ENCODE assay signal across 14 cellular contexts in the genomic region with DNA sequence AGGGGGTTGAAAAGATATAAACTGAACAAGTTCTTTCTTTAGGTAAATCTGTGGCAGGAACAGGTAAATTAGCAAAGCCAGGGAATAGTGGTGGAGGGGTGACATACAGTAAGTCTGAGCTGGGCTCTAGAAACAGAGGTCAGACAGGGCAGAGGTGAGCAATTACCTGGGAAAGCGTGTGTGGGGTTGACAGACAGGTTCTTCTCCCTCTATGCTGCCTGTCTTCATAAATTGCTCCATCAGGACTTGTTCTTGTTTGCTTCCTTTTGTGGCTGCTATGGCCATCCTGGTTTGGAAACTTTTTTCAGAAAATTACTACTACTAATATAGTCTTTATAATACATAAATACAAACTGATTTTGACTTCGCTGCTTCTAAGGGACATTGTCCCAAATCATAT. TPM values are rescaled to one million over a fixed set of nuclear protein-coding genes. Genes with fewer than 3 reads are reported as not detected.
DNase-seq lines count a peak whose midpoint lies in the region; ATAC-seq and TF ChIP-seq lines count a peak whose summit lies in the region.
"Had no signal": no experiment of that assay in that cellular context is flagged by ENCODE, and none has a peak within 500 bp of the region (broad histone marks: within the 10 kb centered on the region; RNA-seq: fewer than 3 reads in every experiment).

No MANE protein-coding gene starts in this region.

- H3K9me3 ChIP-seq in esophagus (ENCODE audit: control insufficient read depth in 2 of 2, insufficient read depth in 1 of 2, low read depth in 1 of 2, low read length in 1 of 2) (no peaks in the 10 kb centered on the region), skeletal muscle tissue (ENCODE audit: control insufficient read depth in 3 of 3, low read length in 3 of 3) (no peaks in the 10 kb centered on the region)
- H3K9me3 ChIP-seq: heart left ventricle, uterus had no signal

- no peak overlapping the region for H3K4me3 Mint-ChIP-seq in activated CD8-positive, alpha-beta memory T cell treated with anti-CD3 and anti-CD28 coated beads, Interleukin-2, amount 10 ng/mL, durations not matched to agents 7 days and 5 days

- peaks cover 60% of the 10 kb centered on the region for H3K36me3 Mint-ChIP-seq in activated CD8-positive, alpha-beta memory T cell treated with anti-CD3 and anti-CD28 coated beads, Interleukin-2, amount 10 ng/mL, durations not matched to agents 7 days and 5 days

- H3K4me3 ChIP-seq in esophagus (ENCODE audit: low read depth in 1 of 2, low read length in 2 of 2) (no peak overlapping the region), skeletal muscle tissue (ENCODE audit: low read length in 3 of 3) (no peak overlapping the region)
- H3K4me3 ChIP-seq: heart left ventricle, uterus had no signal

- no peaks in the 10 kb centered on the region for H3K9me3 Mint-ChIP-seq in activated CD8-positive, alpha-beta memory T cell treated with anti-CD3 and anti-CD28 coated beads, Interleukin-2, amount 10 ng/mL, durations not matched to agents 7 days and 5 days (ENCODE audit: low read depth)

- WGBS in esophagus, 2 donors: 75 to 78% methylated on average over 2 of the region's 2 CpGs

- no peak for DNase-seq in activated CD8-positive, alpha-beta memory T cell treated with anti-CD3 and anti-CD28 coated beads, Interleukin-2, amount 10 ng/mL, durations not matched to agents 7 days and 5 days
- DNase-seq in activated CD8-positive, alpha-beta memory T cell treated with anti-CD3 and anti-CD28 coated beads, Interleukin-2, amount 50 U/mL, for 48 hours: no peak
- DNase-seq in RWPE1 (ENCODE audit: low spot score) (peak; percentile 17), germinal center (ENCODE audit: low spot score) (no peak), mesenteric fat pad (ENCODE audit: low spot score) (no peak)
- DNase-seq: DMS79 treated with DMSO at 0.1 percent for 48 hours; heart left ventricle; stimulated activated CD8-positive, alpha-beta memory T cell treated with anti-CD3 and anti-CD28 coated beads, Interleukin-4, amount 100 ng/mL, for 48 hours; uterus had no signal

- H3K27ac Mint-ChIP-seq in activated CD8-positive, alpha-beta memory T cell treated with anti-CD3 and anti-CD28 coated beads, Interleukin-2, amount 10 ng/mL, durations not matched to agents 7 days and 5 days: peak overlapping the region; percentile 37

- H3K9ac ChIP-seq in skeletal muscle tissue (ENCODE audit: low read depth in 1 of 3, low read length in 3 of 3): peak overlapping the region in 1 of 3 donors; percentile 17
- H3K9ac ChIP-seq: parathyroid adenoma had no signal

- no peaks in the 10 kb centered on the region for H3K27me3 Mint-ChIP-seq in activated CD8-positive, alpha-beta memory T cell treated with anti-CD3 and anti-CD28 coated beads, Interleukin-2, amount 10 ng/mL, durations not matched to agents 7 days and 5 days

- no peak for TF ChIP-seq CTCF in RWPE1 (conservative IDR thresholded peaks at IDR 0.05; ENCODE audit: low read depth)

- CTCF ChIA-PET in activated CD8-positive, alpha-beta memory T cell treated with anti-CD3 and anti-CD28 coated beads, Interleukin-2, amount 10 ng/mL, durations not matched to agents 7 days and 5 days (lab: Charles Lee): no interaction called here
- CTCF ChIA-PET in RWPE1 (lab: Yijun Ruan, JAX): interaction anchor here (1.1 kb wide), 1 partner anchor 15 kb away, joined by 3 read pairs; no protein-coding TSS in a partner anchor

- no peak for ATAC-seq in activated CD8-positive, alpha-beta memory T cell treated with anti-CD3 and anti-CD28 coated beads, Interleukin-2, amount 10 ng/mL, durations not matched to agents 7 days and 5 days
- ATAC-seq in HG02840 (IDR thresholded peaks at IDR 0.05; ENCODE audit: low FRiP score, unreplicated experiment): no peak
- ATAC-seq: heart left ventricle, left lobe of liver had no signal

- H3K27ac ChIP-seq in RWPE1 (no peak overlapping the region), esophagus (ENCODE audit: low read depth in 2 of 2, low read length in 1 of 2) (peak overlapping the region; percentile 15 to 49), skeletal muscle tissue (ENCODE audit: low read depth, low read length) (peak overlapping the region; percentile 14)
- H3K27ac ChIP-seq: parathyroid adenoma, uterus had no signal

- H3K27me3 ChIP-seq in esophagus (ENCODE audit: control insufficient read depth in 1 of 2, insufficient read depth in 2 of 2, low read length in 2 of 2) (no peaks in the 10 kb centered on the region), skeletal muscle tissue (ENCODE audit: control insufficient read depth in 3 of 3, insufficient read depth in 3 of 3, low read length in 3 of 3) (no peaks in the 10 kb centered on the region)
- H3K27me3 ChIP-seq: heart left ventricle, uterus had no signal

- H3K4me1 Mint-ChIP-seq in activated CD8-positive, alpha-beta memory T cell treated with anti-CD3 and anti-CD28 coated beads, Interleukin-2, amount 10 ng/mL, durations not matched to agents 7 days and 5 days: peaks cover 36% of the 10 kb centered on the region

- POLR2A ChIA-PET in RWPE1 (lab: Yijun Ruan, JAX; ENCODE audit: low non-redundant PET): no interaction called here

- H3K36me3 ChIP-seq in esophagus (ENCODE audit: control insufficient read depth in 2 of 2, insufficient read depth in 2 of 2, low read length in 1 of 2) (no peaks in the 10 kb centered on the region), skeletal muscle tissue (ENCODE audit: control insufficient read depth in 3 of 3, insufficient read depth in 3 of 3, low read length in 3 of 3) (peaks cover 5 to 28% (median 16%) of the 10 kb centered on the region in 3 donors)
- H3K36me3 ChIP-seq: uterus had no signal

- H3K4me1 ChIP-seq in esophagus (ENCODE audit: control insufficient read depth in 2 of 2, insufficient read depth in 2 of 2, low read length in 1 of 2): no peaks in the 10 kb centered on the region
- H3K4me1 ChIP-seq in skeletal muscle tissue (ENCODE audit: control insufficient read depth in 3 of 3, insufficient read depth in 3 of 3, low read length in 3 of 3): peaks cover 15 to 27% (median 20%) of the 10 kb centered on the region in 3 donors
- H3K4me1 ChIP-seq: uterus had no signal

RNA-seq across cellular contexts. Expression of gene ANKRD12, which starts 3.4 kb away (rescaled TPM):
- 10 to 100 TPM; 67.5 to 76.9 TPM for total RNA-seq in activated CD8-positive, alpha-beta memory T cell treated with anti-CD3 and anti-CD28 coated beads, Interleukin-2, amount 10 ng/mL, durations not matched to agents 7 days and 5 days
- polyA plus RNA-seq in esophagus: 10 to 100 TPM in 1 of 2 donors, 1 to 10 TPM in 1; 6.1 to 33.0 TPM
- 26.1 TPM for total RNA-seq in skeletal muscle tissue
- 65.8 TPM for total RNA-seq in mesenteric fat pad

RNA-seq across cellular contexts. Expression of gene NDUFV2, which starts 30.7 kb away (rescaled TPM):
- 100 to 1,000 TPM; 222 to 302 TPM for total RNA-seq in activated CD8-positive, alpha-beta memory T cell treated with anti-CD3 and anti-CD28 coated beads, Interleukin-2, amount 10 ng/mL, durations not matched to agents 7 days and 5 days
- 100 to 1,000 TPM; 163 to 222 TPM for polyA plus RNA-seq in esophagus
- 124 TPM for total RNA-seq in skeletal muscle tissue
- 138 TPM for total RNA-seq in mesenteric fat pad
